8 cellular contexts compared by ENCODE assay signal in the genomic region with DNA sequence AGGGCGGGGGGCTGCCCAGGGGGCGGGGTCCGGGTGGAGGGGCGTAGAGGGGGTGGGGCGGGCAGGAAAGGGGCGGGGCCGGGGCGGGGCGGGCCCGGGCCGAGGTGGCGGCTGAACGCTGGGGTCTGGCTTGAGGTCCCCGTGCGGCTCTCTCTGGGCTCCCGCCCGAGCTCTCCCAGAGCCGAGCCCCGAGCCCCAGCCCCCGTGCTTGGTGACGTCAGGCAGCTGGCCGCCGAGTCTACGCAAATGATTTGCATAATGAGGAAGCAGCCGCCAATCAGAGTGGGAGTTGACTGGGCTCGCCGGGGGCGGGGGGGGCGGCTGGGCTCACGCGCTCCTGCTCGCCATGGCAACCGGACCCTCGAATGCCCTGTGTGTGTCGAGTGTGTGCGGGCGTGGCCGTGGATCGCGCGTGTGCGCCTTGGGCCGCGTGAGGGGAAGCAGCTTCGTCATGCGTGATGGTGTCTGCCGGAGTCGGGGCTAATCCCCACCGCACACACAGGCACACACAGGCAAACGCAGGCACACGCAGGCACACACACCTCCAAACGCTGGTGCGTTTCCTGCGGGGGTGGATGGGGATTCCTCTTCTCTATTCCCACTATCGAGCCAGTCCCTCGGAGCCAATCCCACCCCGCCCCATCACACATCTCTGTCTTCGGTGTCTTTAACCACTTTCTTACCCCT. TPM values are rescaled to one million over a fixed set of nuclear protein-coding genes. Genes with fewer than 3 reads are reported as not detected.
DNase-seq lines count a peak whose midpoint lies in the region; ATAC-seq and TF ChIP-seq lines count a peak whose summit lies in the region.

A gene (minus strand): TSS at position 173 of the 687 bp plus-strand sequence. CDS start 283 bp downstream, outside the sequence.

- no peaks in the 10 kb centered on the region for H3K27me3 ChIP-seq in muscle layer of colon (ENCODE audit: control insufficient read depth in 1 of 2, insufficient read depth in 2 of 2, low read length in 2 of 2)

- peak in 71 of 76 experiments; percentile 6 to 82 (median 59) for DNase-seq in HUDEP-2 (lab: John Stamatoyannopoulos, UW; ENCODE audit: unreplicated experiment in 76 of 76)
- DNase-seq in OCI-M1 (lab: John Stamatoyannopoulos, UW), result peak; percentile 93
- peak; percentile 70 for DNase-seq in activated T-cell treated with anti-CD3 and anti-CD28 coated beads, Interleukin-2, amount 50 U/mL, for 4 hours
- peak; percentile 66 to 76 for DNase-seq in erythroblast (lab: John Stamatoyannopoulos, UW)
- DNase-seq in stimulated activated CD8-positive, alpha-beta memory T cell treated with anti-CD3 and anti-CD28 coated beads, Interleukin-4, amount 100 ng/mL, for 4 hours (ENCODE audit: low read depth in 2 of 2, low spot score in 1 of 2), result peak; percentile 37 to 63

- peaks cover 9% of the 10 kb centered on the region for H3K9me3 Mint-ChIP-seq in activated T-cell treated with anti-CD3 and anti-CD28 coated beads, Interleukin-2, amount 50 U/mL, for 4 hours

- no peaks in the 10 kb centered on the region for H3K36me3 ChIP-seq in muscle layer of colon (ENCODE audit: insufficient read depth, low read length)

- H3K4me1 Mint-ChIP-seq in activated T-cell treated with anti-CD3 and anti-CD28 coated beads, Interleukin-2, amount 50 U/mL, for 4 hours (ENCODE audit: low read depth), result peaks cover 16% of the 10 kb centered on the region

- H3K9me3 ChIP-seq in muscle layer of colon (ENCODE audit: low read length), result no peaks in the 10 kb centered on the region

- peak within 1 kb of the TSS; percentile 18 to 20 for H3K4me3 ChIP-seq in muscle layer of colon (ENCODE audit: low read depth in 1 of 2, low read length in 2 of 2)

- TF ChIP-seq CTCF in 22Rv1 (IDR thresholded peaks at IDR 0.05), result no peak

- ATAC-seq in GM19035 (IDR thresholded peaks at IDR 0.05; ENCODE audit: unreplicated experiment), result peak; percentile 62
- peak; percentile 78 to 82 for ATAC-seq in activated T-cell treated with anti-CD3 and anti-CD28 coated beads, Interleukin-2, amount 50 U/mL, for 4 hours

- H3K4me3 Mint-ChIP-seq in activated T-cell treated with anti-CD3 and anti-CD28 coated beads, Interleukin-2, amount 50 U/mL, for 4 hours, result peak within 1 kb of the TSS; percentile 80

- TF ChIP-seq POLR2A in erythroblast (IDR thresholded peaks at IDR 0.05; ENCODE audit: low read length), result no peak

- H3K36me3 Mint-ChIP-seq in activated T-cell treated with anti-CD3 and anti-CD28 coated beads, Interleukin-2, amount 50 U/mL, for 4 hours (ENCODE audit: insufficient read depth), result peaks cover 7% of the 10 kb centered on the region

- no peaks in the 10 kb centered on the region for H3K4me1 ChIP-seq in muscle layer of colon (ENCODE audit: insufficient read depth, low read length)

- H3K27ac ChIP-seq in 22Rv1 (peak within 1 kb of the TSS; percentile 49), muscle layer of colon (ENCODE audit: low read depth, low read length) (no peak within 1 kb of the TSS)

- no peaks in the 10 kb centered on the region for H3K27me3 Mint-ChIP-seq in activated T-cell treated with anti-CD3 and anti-CD28 coated beads, Interleukin-2, amount 50 U/mL, for 4 hours (ENCODE audit: low read depth)

- no peak within 1 kb of the TSS for H3K9ac ChIP-seq in muscle layer of colon (ENCODE audit: low read length)

RNA-seq across cellular contexts. Expression of the gene that starts here (rescaled TPM):
- under 1 TPM; 0.24 to 0.82 (median 0.63) TPM for total RNA-seq in activated T-cell treated with anti-CD3 and anti-CD28 coated beads, Interleukin-2, amount 50 U/mL, for 4 hours

Comparison
In these comparisons a context has a peak if more than half of its experiments do, and no peak if none do; other contexts are left out.
1. Peak in DNase-seq and ATAC-seq in activated T-cell treated with anti-CD3 and anti-CD28 coated beads, Interleukin-2, amount 50 U/mL, for 4 hours; RNA of the gene not detected or under 1 TPM.